In genomic region chr19:46487802-46488445, GRCh38 we compare ENCODE assay signal across 2 cellular contexts.
TF ChIP-seq lines count a peak whose summit lies in the region.

No MANE protein-coding gene starts in this region.

TF ChIP-seq in GM23338, 12 proteins besides CTCF, POLR2A, EP300 and RAD21:
- TF ChIP-seq NANOG (IDR thresholded peaks at IDR 0.05; ENCODE audit: borderline replicate concordance) (no peak), EZH2 (IDR thresholded peaks at IDR 0.05; ENCODE audit: low read depth, unreplicated experiment) (no peak), POLR2AphosphoS5 (IDR thresholded peaks at IDR 0.05; ENCODE audit: low read depth) (no peak), ZNF114 (CRISPR knock-in tag; IDR thresholded peaks at IDR 0.05) (no peak), ETS1 (IDR thresholded peaks at IDR 0.05) (no peak), REST (IDR thresholded peaks at IDR 0.05; ENCODE audit: unreplicated experiment) (no peak), ZNF331 (CRISPR knock-in tag; IDR thresholded peaks at IDR 0.05; ENCODE audit: low read depth) (no peak), CREB1 (CRISPR knock-in tag; IDR thresholded peaks at IDR 0.05; ENCODE audit: low read depth) (no peak)

TF ChIP-seq in H1, 55 proteins besides CTCF, POLR2A, EP300 and RAD21:
- TF ChIP-seq PHF8 (conservative IDR thresholded peaks at IDR 0.05; ENCODE audit: low read depth, low read length) (no peak), KDM1A (IDR thresholded peaks at IDR 0.05; ENCODE audit: borderline replicate concordance, low read length) (peak; percentile 41; the same call in 1 of the 2 replicates), JUND (IDR thresholded peaks at IDR 0.05; ENCODE audit: low read length) (no peak), RBBP5 (IDR thresholded peaks at IDR 0.05; ENCODE audit: borderline replicate concordance, low read depth, low read length) (no peak), MAX (IDR thresholded peaks at IDR 0.05) (peak; percentile 51; the same call in 1 of the 2 replicates), SAP30 (IDR thresholded peaks at IDR 0.05; ENCODE audit: insufficient read depth, insufficient replicate concordance, low read length) (no peak), RFX5 (IDR thresholded peaks at IDR 0.05; ENCODE audit: borderline replicate concordance, low read depth, low read length) (no peak), CEBPB (IDR thresholded peaks at IDR 0.05; ENCODE audit: low read depth, low read length) (no peak), GABPA (IDR thresholded peaks at IDR 0.05; ENCODE audit: borderline replicate concordance, insufficient read depth, low read length) (no peak), HDAC2 (IDR thresholded peaks at IDR 0.05; ENCODE audit: borderline replicate concordance in 1 of 2, low read depth in 2 of 2, low read length in 2 of 2) (no peak), USF2 (IDR thresholded peaks at IDR 0.05; ENCODE audit: low read length) (no peak), BCL11A (IDR thresholded peaks at IDR 0.05; ENCODE audit: low read depth in 2 of 2, low read length in 2 of 2) (no peak), CREB1 (IDR thresholded peaks at IDR 0.05) (peak; percentile 63), TAF1 (IDR thresholded peaks at IDR 0.05; ENCODE audit: low read depth, low read length) (no peak), ASH2L (IDR thresholded peaks at IDR 0.05; ENCODE audit: low read length) (no peak), SP4 (IDR thresholded peaks at IDR 0.05; ENCODE audit: low read length) (no peak), EGR1 (IDR thresholded peaks at IDR 0.05; ENCODE audit: borderline replicate concordance, low read depth, low read length) (no peak), JUN (IDR thresholded peaks at IDR 0.05; ENCODE audit: low read depth, low read length) (no peak), SP1 (IDR thresholded peaks at IDR 0.05; ENCODE audit: low read depth, low read length) (no peak), E2F6 (IDR thresholded peaks at IDR 0.05) (peak; percentile 90), BACH1 (IDR thresholded peaks at IDR 0.05; ENCODE audit: low read length) (no peak; the same call in 1 of the 2 replicates), SRF (IDR thresholded peaks at IDR 0.05; ENCODE audit: low read depth, low read length) (no peak), KDM5A (IDR thresholded peaks at IDR 0.05; ENCODE audit: low read length) (no peak), YY1 (IDR thresholded peaks at IDR 0.05; ENCODE audit: low read depth, low read length) (0 out of 2 replicates have a peak, but pooled peaks have one; percentile 25), SIN3A (conservative IDR thresholded peaks at IDR 0.05 in 1 of 2, IDR thresholded peaks at IDR 0.05 in 1 of 2; ENCODE audit: low read depth in 1 of 2, low read length in 2 of 2) (0 out of 4 replicates have a peak, but pooled peaks of 1 of the 2 experiments have one; percentile 31), NANOG (IDR thresholded peaks at IDR 0.05; ENCODE audit: insufficient read depth, low read depth, low read length, poor library complexity, severe bottlenecking) (no peak), TEAD4 (IDR thresholded peaks at IDR 0.05; ENCODE audit: low read depth, low read length) (0 out of 2 replicates have a peak, but pooled peaks have one; percentile 26), EZH2 (IDR thresholded peaks at IDR 0.05; ENCODE audit: low read depth, low read length, severe bottlenecking) (no peak)
